Comparison of ENCODE assay signal across 2 cellular contexts in the genomic region with DNA sequence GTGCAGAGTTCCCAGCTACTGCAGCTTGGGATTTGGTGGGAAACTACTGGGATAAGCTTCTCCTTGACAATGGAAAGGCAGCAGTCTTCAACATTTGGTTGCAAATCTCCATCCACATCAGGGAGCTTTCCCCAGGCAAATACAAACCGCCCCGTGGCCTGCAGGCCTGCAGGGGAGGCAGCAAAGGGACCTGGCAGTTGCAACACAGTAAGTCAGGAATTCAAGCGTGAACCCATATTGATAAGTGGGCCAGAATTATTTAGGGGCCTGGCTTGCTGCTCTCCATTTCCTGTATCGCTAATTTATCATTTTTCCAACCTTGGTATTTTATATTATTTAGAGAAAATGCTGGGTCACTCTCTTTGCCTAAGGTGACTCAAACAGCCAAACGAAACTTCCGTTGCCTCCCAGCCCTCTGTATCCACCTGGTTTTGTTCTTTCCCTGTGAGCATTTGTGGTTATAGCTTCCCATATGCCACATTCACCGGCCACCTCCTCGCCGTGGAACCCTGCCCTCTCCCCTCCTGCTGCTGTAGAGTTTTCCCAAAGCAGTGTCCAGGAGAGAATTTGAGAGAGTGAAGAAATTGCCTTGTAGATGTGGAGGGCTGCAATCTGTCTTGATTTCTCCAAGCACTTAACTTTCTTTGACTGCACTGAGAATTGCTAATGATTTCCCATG.
TF ChIP-seq lines count a peak whose summit lies in the region.

No MANE protein-coding gene starts in this region.

TF ChIP-seq in SK-N-SH, 30 proteins besides CTCF, POLR2A, EP300 and RAD21 (continued from another document):
- TF ChIP-seq, protein P1, sequence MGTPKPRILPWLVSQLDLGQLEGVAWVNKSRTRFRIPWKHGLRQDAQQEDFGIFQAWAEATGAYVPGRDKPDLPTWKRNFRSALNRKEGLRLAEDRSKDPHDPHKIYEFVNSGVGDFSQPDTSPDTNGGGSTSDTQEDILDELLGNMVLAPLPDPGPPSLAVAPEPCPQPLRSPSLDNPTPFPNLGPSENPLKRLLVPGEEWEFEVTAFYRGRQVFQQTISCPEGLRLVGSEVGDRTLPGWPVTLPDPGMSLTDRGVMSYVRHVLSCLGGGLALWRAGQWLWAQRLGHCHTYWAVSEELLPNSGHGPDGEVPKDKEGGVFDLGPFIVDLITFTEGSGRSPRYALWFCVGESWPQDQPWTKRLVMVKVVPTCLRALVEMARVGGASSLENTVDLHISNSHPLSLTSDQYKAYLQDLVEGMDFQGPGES (IDR thresholded peaks at IDR 0.05; ENCODE audit: low read depth, low read length) = no peak
- TF ChIP-seq TEAD4 (IDR thresholded peaks at IDR 0.05; ENCODE audit: borderline replicate concordance, insufficient read depth) = no peak
- TF ChIP-seq FOXJ3 (CRISPR knock-in tag; IDR thresholded peaks at IDR 0.05) = no peak
- TF ChIP-seq CHD2 (IDR thresholded peaks at IDR 0.05; ENCODE audit: low read length, partially characterized antibody) = no peak
- no peak for TF ChIP-seq YY1 (IDR thresholded peaks at IDR 0.05; ENCODE audit: low read depth)

TF ChIP-seq in SK-N-SH treated with all-trans-retinoic acid at 6 μM for 48 hours, 23 proteins besides CTCF, POLR2A, EP300 and RAD21 (continued from another document):
- TF ChIP-seq, protein P2, sequence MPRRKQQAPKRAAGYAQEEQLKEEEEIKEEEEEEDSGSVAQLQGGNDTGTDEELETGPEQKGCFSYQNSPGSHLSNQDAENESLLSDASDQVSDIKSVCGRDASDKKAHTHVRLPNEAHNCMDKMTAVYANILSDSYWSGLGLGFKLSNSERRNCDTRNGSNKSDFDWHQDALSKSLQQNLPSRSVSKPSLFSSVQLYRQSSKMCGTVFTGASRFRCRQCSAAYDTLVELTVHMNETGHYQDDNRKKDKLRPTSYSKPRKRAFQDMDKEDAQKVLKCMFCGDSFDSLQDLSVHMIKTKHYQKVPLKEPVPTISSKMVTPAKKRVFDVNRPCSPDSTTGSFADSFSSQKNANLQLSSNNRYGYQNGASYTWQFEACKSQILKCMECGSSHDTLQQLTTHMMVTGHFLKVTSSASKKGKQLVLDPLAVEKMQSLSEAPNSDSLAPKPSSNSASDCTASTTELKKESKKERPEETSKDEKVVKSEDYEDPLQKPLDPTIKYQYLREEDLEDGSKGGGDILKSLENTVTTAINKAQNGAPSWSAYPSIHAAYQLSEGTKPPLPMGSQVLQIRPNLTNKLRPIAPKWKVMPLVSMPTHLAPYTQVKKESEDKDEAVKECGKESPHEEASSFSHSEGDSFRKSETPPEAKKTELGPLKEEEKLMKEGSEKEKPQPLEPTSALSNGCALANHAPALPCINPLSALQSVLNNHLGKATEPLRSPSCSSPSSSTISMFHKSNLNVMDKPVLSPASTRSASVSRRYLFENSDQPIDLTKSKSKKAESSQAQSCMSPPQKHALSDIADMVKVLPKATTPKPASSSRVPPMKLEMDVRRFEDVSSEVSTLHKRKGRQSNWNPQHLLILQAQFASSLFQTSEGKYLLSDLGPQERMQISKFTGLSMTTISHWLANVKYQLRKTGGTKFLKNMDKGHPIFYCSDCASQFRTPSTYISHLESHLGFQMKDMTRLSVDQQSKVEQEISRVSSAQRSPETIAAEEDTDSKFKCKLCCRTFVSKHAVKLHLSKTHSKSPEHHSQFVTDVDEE (CRISPR knock-in tag; IDR thresholded peaks at IDR 0.05) = no peak
- TF ChIP-seq PPARA (CRISPR knock-in tag; IDR thresholded peaks at IDR 0.05; ENCODE audit: borderline replicate concordance) (no peak), ZNF565 (CRISPR knock-in tag; conservative IDR thresholded peaks at IDR 0.05; ENCODE audit: low read depth) (no peak), BACH2 (CRISPR knock-in tag; IDR thresholded peaks at IDR 0.05; ENCODE audit: borderline replicate concordance) (no peak), ESRRG (CRISPR knock-in tag; IDR thresholded peaks at IDR 0.05) (no peak), ZNF8 (CRISPR knock-in tag; IDR thresholded peaks at IDR 0.05) (no peak), ZC3H10 (CRISPR knock-in tag; IDR thresholded peaks at IDR 0.05) (no peak), TOX (CRISPR knock-in tag; IDR thresholded peaks at IDR 0.05; ENCODE audit: borderline replicate concordance) (no peak), OSR1 (CRISPR knock-in tag; IDR thresholded peaks at IDR 0.05) (no peak), ISL1 (CRISPR knock-in tag; IDR thresholded peaks at IDR 0.05) (no peak), RARB (CRISPR knock-in tag; IDR thresholded peaks at IDR 0.05) (no peak)
- TF ChIP-seq, protein P3, sequence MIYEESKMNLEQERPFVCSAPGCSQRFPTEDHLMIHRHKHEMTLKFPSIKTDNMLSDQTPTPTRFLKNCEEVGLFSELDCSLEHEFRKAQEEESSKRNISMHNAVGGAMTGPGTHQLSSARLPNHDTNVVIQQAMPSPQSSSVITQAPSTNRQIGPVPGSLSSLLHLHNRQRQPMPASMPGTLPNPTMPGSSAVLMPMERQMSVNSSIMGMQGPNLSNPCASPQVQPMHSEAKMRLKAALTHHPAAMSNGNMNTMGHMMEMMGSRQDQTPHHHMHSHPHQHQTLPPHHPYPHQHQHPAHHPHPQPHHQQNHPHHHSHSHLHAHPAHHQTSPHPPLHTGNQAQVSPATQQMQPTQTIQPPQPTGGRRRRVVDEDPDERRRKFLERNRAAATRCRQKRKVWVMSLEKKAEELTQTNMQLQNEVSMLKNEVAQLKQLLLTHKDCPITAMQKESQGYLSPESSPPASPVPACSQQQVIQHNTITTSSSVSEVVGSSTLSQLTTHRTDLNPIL (CRISPR knock-in tag; IDR thresholded peaks at IDR 0.05; ENCODE audit: low read depth) = no peak
- TF ChIP-seq, protein P4, sequence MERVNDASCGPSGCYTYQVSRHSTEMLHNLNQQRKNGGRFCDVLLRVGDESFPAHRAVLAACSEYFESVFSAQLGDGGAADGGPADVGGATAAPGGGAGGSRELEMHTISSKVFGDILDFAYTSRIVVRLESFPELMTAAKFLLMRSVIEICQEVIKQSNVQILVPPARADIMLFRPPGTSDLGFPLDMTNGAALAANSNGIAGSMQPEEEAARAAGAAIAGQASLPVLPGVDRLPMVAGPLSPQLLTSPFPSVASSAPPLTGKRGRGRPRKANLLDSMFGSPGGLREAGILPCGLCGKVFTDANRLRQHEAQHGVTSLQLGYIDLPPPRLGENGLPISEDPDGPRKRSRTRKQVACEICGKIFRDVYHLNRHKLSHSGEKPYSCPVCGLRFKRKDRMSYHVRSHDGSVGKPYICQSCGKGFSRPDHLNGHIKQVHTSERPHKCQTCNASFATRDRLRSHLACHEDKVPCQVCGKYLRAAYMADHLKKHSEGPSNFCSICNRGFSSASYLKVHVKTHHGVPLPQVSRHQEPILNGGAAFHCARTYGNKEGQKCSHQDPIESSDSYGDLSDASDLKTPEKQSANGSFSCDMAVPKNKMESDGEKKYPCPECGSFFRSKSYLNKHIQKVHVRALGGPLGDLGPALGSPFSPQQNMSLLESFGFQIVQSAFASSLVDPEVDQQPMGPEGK (CRISPR knock-in tag; IDR thresholded peaks at IDR 0.05; ENCODE audit: borderline replicate concordance) = no peak
